Comparison of ENCODE assay signal across 17 cellular contexts in the genomic region with DNA sequence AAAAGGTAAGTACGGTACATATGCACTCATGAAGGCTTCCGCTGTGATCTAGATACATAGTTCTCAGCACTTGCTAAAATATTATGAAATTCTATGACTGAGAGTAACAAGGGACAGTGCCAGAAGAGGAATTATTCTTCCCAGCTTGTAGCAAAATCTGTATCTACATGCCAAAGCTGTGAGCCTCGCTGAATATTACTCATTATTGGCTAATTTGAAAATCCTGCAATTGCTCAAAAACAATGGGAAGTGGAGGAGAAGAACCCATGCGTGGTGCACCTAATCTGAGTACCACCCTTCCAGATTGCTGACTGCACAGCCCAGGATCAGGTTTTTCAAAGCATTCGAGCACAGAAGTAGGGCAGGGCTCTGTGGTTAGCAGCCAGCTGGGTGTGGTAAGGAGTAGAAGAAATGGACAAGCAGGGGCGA. TPM values are rescaled to one million over a fixed set of nuclear protein-coding genes. Genes with fewer than 3 reads are reported as not detected.
DNase-seq lines count a peak whose midpoint lies in the region; ATAC-seq and TF ChIP-seq lines count a peak whose summit lies in the region.
"Had no signal": no experiment of that assay in that cellular context is flagged by ENCODE, and none has a peak within 500 bp of the region (broad histone marks: within the 10 kb centered on the region; RNA-seq: fewer than 3 reads in every experiment).

No MANE protein-coding gene starts in this region.

- H3K9me3 ChIP-seq in lower lobe of right lung = no peaks in the 10 kb centered on the region
- H3K9me3 ChIP-seq: vagina had no signal

- H3K9me3 Mint-ChIP-seq in chondrocyte (ENCODE audit: low read depth) = no peaks in the 10 kb centered on the region
- H3K9me3 Mint-ChIP-seq: activated T-helper 1 cell treated with anti-CD3 and anti-CD28 coated beads, Interleukin-12 subunit alpha, Interleukin-12 subunit beta, Interleukin-2, Interleukin-4 antibody, amounts not matched to agents 30 ng/mL and 10 ng/mL and 1 ng/mL, durations not matched to agents 14 hours and 24 hours and 36 hours; naive thymus-derived CD4-positive, alpha-beta T cell had no signal

- H3K4me1 Mint-ChIP-seq in chondrocyte (ENCODE audit: low read depth) = no peaks in the 10 kb centered on the region

- no peaks in the 10 kb centered on the region for H3K36me3 Mint-ChIP-seq in chondrocyte (ENCODE audit: low read depth)
- H3K36me3 Mint-ChIP-seq: naive thymus-derived CD4-positive, alpha-beta T cell had no signal

- H3K27ac Mint-ChIP-seq in chondrocyte (ENCODE audit: unreplicated experiment) = no peak overlapping the region
- H3K27ac Mint-ChIP-seq: activated T-helper 1 cell treated with anti-CD3 and anti-CD28 coated beads, Interleukin-12 subunit alpha, Interleukin-12 subunit beta, Interleukin-2, Interleukin-4 antibody, amounts not matched to agents 30 ng/mL and 10 ng/mL and 1 ng/mL, durations not matched to agents 14 hours and 24 hours and 36 hours; naive thymus-derived CD4-positive, alpha-beta T cell had no signal

- H3K27ac ChIP-seq in lower lobe of right lung = no peak overlapping the region
- H3K27ac ChIP-seq: HL-60, vagina had no signal

- no peaks in the 10 kb centered on the region for H3K27me3 ChIP-seq in lower lobe of right lung (ENCODE audit: low read depth)
- H3K27me3 ChIP-seq: vagina had no signal

- H3K36me3 ChIP-seq in lower lobe of right lung = no peaks in the 10 kb centered on the region
- H3K36me3 ChIP-seq: vagina had no signal

- H3K4me3 ChIP-seq in AG10803 (ENCODE audit: low read length) (no peak overlapping the region), lower lobe of right lung (no peak overlapping the region)
- H3K4me3 ChIP-seq: smooth muscle cell, vagina had no signal

- H3K4me1 ChIP-seq in lower lobe of right lung = no peaks in the 10 kb centered on the region
- H3K4me1 ChIP-seq: vagina had no signal

- H3K4me3 Mint-ChIP-seq in chondrocyte (ENCODE audit: unreplicated experiment) = no peak overlapping the region
- H3K4me3 Mint-ChIP-seq: activated T-helper 1 cell treated with anti-CD3 and anti-CD28 coated beads, Interleukin-12 subunit alpha, Interleukin-12 subunit beta, Interleukin-2, Interleukin-4 antibody, amounts not matched to agents 30 ng/mL and 10 ng/mL and 1 ng/mL, durations not matched to agents 14 hours and 24 hours and 36 hours; naive thymus-derived CD4-positive, alpha-beta T cell had no signal

- intact Hi-C loops in lower lobe of right lung (cut with DNase I) = no loop called here

- TF ChIP-seq CTCF in AG10803 (conservative IDR thresholded peaks at IDR 0.05; ENCODE audit: low read length) (no peak), lower lobe of right lung (IDR thresholded peaks at IDR 0.05) (no peak), chondrocyte (IDR thresholded peaks at IDR 0.05) (no peak)

- peaks cover 6% of the 10 kb centered on the region for H3K27me3 Mint-ChIP-seq in chondrocyte (ENCODE audit: low read depth)

- DNase-seq in AG10803 (ENCODE audit: low read depth) (peak; percentile 73), HS-5 (ENCODE audit: low read depth) (peak; percentile 74), amniotic epithelial cell (ENCODE audit: low read depth) (peak; percentile 75), lower lobe of right lung (no peak), NCI-H2029 (lab: John Stamatoyannopoulos, UW) (no peak), chondrocyte (ENCODE audit: low spot score) (no peak)
- no peak for DNase-seq in NK-92 treated with Interleukin-12 subunit alpha and Interleukin-12 subunit beta, amount 100 ng/mL, for 24 hours (lab: John Stamatoyannopoulos, UW)
- DNase-seq: AML-193; naive thymus-derived CD4-positive, alpha-beta T cell; NCI-H1105; NCI-H748 treated with DMSO at 0.1 percent for 48 hours had no signal

- peak; percentile 62 to 72 for ATAC-seq in lower lobe of right lung
- ATAC-seq in GM18519 (IDR thresholded peaks at IDR 0.05; ENCODE audit: low FRiP score, unreplicated experiment) = no peak
- ATAC-seq: naive thymus-derived CD4-positive, alpha-beta T cell had no signal

RNA-seq across cellular contexts. Expression of gene PDCL2, which starts 17.4 kb away (rescaled TPM):
- total RNA-seq in lower lobe of right lung (not detected), chondrocyte (not detected in 3 replicates)
- total RNA-seq: activated T-helper 1 cell treated with anti-CD3 and anti-CD28 coated beads, Interleukin-12 subunit alpha, Interleukin-12 subunit beta, Interleukin-2, Interleukin-4 antibody, amounts not matched to agents 30 ng/mL and 10 ng/mL and 1 ng/mL, durations not matched to agents 14 hours and 24 hours and 36 hours; endothelial cell of umbilical vein; naive thymus-derived CD4-positive, alpha-beta T cell; smooth muscle cell; vagina had no signal

RNA-seq across cellular contexts. Expression of gene NMU, which starts 26.7 kb away (rescaled TPM):
- total RNA-seq in lower lobe of right lung (0.83 TPM), chondrocyte (0.80 to 1.5 TPM in 2 of 3 replicates, not detected in the other)
- total RNA-seq: activated T-helper 1 cell treated with anti-CD3 and anti-CD28 coated beads, Interleukin-12 subunit alpha, Interleukin-12 subunit beta, Interleukin-2, Interleukin-4 antibody, amounts not matched to agents 30 ng/mL and 10 ng/mL and 1 ng/mL, durations not matched to agents 14 hours and 24 hours and 36 hours; naive thymus-derived CD4-positive, alpha-beta T cell; smooth muscle cell had no signal

Comparison
In these comparisons a context has a peak if more than half of its experiments do, and no peak if none do; other contexts are left out.
1. DNase-seq: peak in AG10803 (single experiment), HS-5 (single experiment) and amniotic epithelial cell (single experiment); none in lower lobe of right lung (single experiment), NK-92 treated with Interleukin-12 subunit alpha and Interleukin-12 subunit beta, amount 100 ng/mL, for 24 hours (single experiment), NCI-H2029 (single experiment) and chondrocyte (single experiment).